Comparison of ENCODE assay signal across 15 cellular contexts in genomic region chr7:68865351-68865885, GRCh38.
"Had no signal": no experiment of that assay in that cellular context is flagged by ENCODE, and none has a peak within 500 bp of the region (broad histone marks: within the 10 kb centered on the region; RNA-seq: fewer than 3 reads in every experiment).

No MANE protein-coding gene starts in this region.

- DNase-seq: activated CD4-positive, alpha-beta T cell treated with anti-CD3 and anti-CD28 coated beads for 1 hour; activated CD4-positive, alpha-beta T cell treated with anti-CD3 and anti-CD28 coated beads, Interleukin-2, amount 50 U/mL, for 4 hours; activated naive CD4-positive, alpha-beta T cell treated with anti-CD3 and anti-CD28 coated beads, Interleukin-2, amount 50 U/mL, for 16 hours; cortex of kidney; effector CD4-positive, alpha-beta T cell; esophagus squamous epithelium; foreskin melanocyte; left ventricle myocardium superior; mesenchymal stem cell; tibial artery; uterus had no signal

- H3K4me3 ChIP-seq: esophagus squamous epithelium, tibial artery, uterus had no signal

- FAIRE-seq: endothelial cell of umbilical vein had no signal

- ATAC-seq: activated T-helper 17 cell treated with anti-CD3 and anti-CD28 coated beads, Interleukin-2, amount 50 U/mL, for 72 hours; left ventricle myocardium superior; natural killer cell treated with Interleukin-12 subunit alpha and Interleukin-12 subunit beta and Interleukin-15 and Interleukin-18, amount 100 ng/mL, for 72 hours; stimulated activated effector memory CD8-positive, alpha-beta T cell treated with anti-CD3 and anti-CD28 coated beads, Interleukin-12 subunit alpha, Interleukin-12 subunit beta, amount 100 ng/mL, for 72 hours had no signal

- H3K27ac ChIP-seq: esophagus squamous epithelium, tibial artery, uterus had no signal
